ENCODE assay signal across 15 cellular contexts in genomic region chrY:8437510-8437909, GRCh38.
"Had no signal": no experiment of that assay in that cellular context is flagged by ENCODE, and none has a peak within 500 bp of the region (broad histone marks: within the 10 kb centered on the region; RNA-seq: fewer than 3 reads in every experiment).

No MANE protein-coding gene starts in this region.

- H3K4me1 Mint-ChIP-seq: activated naive CD4-positive, alpha-beta T cell treated with anti-CD3 and anti-CD28 coated beads, Interleukin-2, amount 50 U/mL, for 24 hours; stimulated activated naive B cell treated with anti-CD40 and anti-IgM and Interleukin-4, amounts not matched to agents 10 μg/mL and 1 μg/mL and 100 μg/mL, for 72 hours had no signal

- H3K9me3 Mint-ChIP-seq: activated naive CD4-positive, alpha-beta T cell treated with anti-CD3 and anti-CD28 coated beads, Interleukin-2, amount 50 U/mL, for 24 hours; natural killer cell treated with Interleukin-12 subunit alpha and Interleukin-12 subunit beta and Interleukin-15 and Interleukin-18, amount 100 ng/mL, for 72 hours; stimulated activated naive B cell treated with anti-CD40 and anti-IgM and Interleukin-4, amounts not matched to agents 10 μg/mL and 1 μg/mL and 100 μg/mL, for 72 hours had no signal

- H3K36me3 Mint-ChIP-seq: activated naive CD4-positive, alpha-beta T cell treated with anti-CD3 and anti-CD28 coated beads, Interleukin-2, amount 50 U/mL, for 24 hours; natural killer cell treated with Interleukin-12 subunit alpha and Interleukin-12 subunit beta and Interleukin-15 and Interleukin-18, amount 100 ng/mL, for 72 hours; stimulated activated naive B cell treated with anti-CD40 and anti-IgM and Interleukin-4, amounts not matched to agents 10 μg/mL and 1 μg/mL and 100 μg/mL, for 72 hours had no signal

- FAIRE-seq: frontal cortex, keratinocyte had no signal

- H3K4me3 Mint-ChIP-seq: activated naive CD4-positive, alpha-beta T cell treated with anti-CD3 and anti-CD28 coated beads, Interleukin-2, amount 50 U/mL, for 24 hours; natural killer cell treated with Interleukin-12 subunit alpha and Interleukin-12 subunit beta and Interleukin-15 and Interleukin-18, amount 100 ng/mL, for 72 hours; stimulated activated naive B cell treated with anti-CD40 and anti-IgM and Interleukin-4, amounts not matched to agents 10 μg/mL and 1 μg/mL and 100 μg/mL, for 72 hours had no signal

- H3K27ac Mint-ChIP-seq: activated naive CD4-positive, alpha-beta T cell treated with anti-CD3 and anti-CD28 coated beads, Interleukin-2, amount 50 U/mL, for 24 hours; natural killer cell treated with Interleukin-12 subunit alpha and Interleukin-12 subunit beta and Interleukin-15 and Interleukin-18, amount 100 ng/mL, for 72 hours; stimulated activated naive B cell treated with anti-CD40 and anti-IgM and Interleukin-4, amounts not matched to agents 10 μg/mL and 1 μg/mL and 100 μg/mL, for 72 hours had no signal

- DNase-seq: activated CD8-positive, alpha-beta memory T cell treated with anti-CD3 and anti-CD28 coated beads for 24 hours; activated CD8-positive, alpha-beta memory T cell treated with anti-CD3 and anti-CD28 coated beads, Interleukin-2, amount 50 U/mL, for 48 hours; activated effector memory CD4-positive, alpha-beta T cell treated with anti-CD3 and anti-CD28 coated beads, Interleukin-2, amount 50 U/mL, for 16 hours; activated T-cell treated with anti-CD3 and anti-CD28 coated beads, Interleukin-2, amount 50 U/mL, for 48 hours; amniotic stem cell; effector CD4-positive, alpha-beta T cell; head of caudate nucleus; stimulated activated CD4-positive, alpha-beta T cell treated with anti-CD3 and anti-CD28 coated beads, Interleukin-4, amount 100 ng/mL, for 24 hours; stimulated activated naive B cell treated with anti-CD40 and anti-IgM and Interleukin-4, amounts not matched to agents 10 μg/mL and 1 μg/mL and 100 μg/mL, for 72 hours; thyroid gland had no signal

- ATAC-seq: natural killer cell treated with Interleukin-12 subunit alpha and Interleukin-12 subunit beta and Interleukin-15 and Interleukin-18, amount 100 ng/mL, for 72 hours; sciatic nerve; stimulated activated naive B cell treated with anti-CD40 and anti-IgM and Interleukin-4, amounts not matched to agents 10 μg/mL and 1 μg/mL and 100 μg/mL, for 72 hours had no signal
